ENCODE assay signal across 8 cellular contexts in genomic region chr2:126359494-126359893, GRCh38.
DNase-seq lines count a peak whose midpoint lies in the region; ATAC-seq and TF ChIP-seq lines count a peak whose summit lies in the region.

No MANE protein-coding gene starts in this region.

- POLR2A ChIA-PET in activated CD4-positive, alpha-beta T cell treated with anti-CD3 and anti-CD28 coated beads, Interleukin-2, amount 10 ng/mL, durations not matched to agents 7 days and 5 days (lab: Charles Lee), result no interaction called here

- peak; percentile 8 for DNase-seq in COLO829 (ENCODE audit: low spot score)
- peak; percentile 51 for DNase-seq in Jurkat, Clone E6-1 (ENCODE audit: low read depth, low spot score)
- peak; percentile 2 for DNase-seq in choroid plexus epithelial cell (ENCODE audit: low read depth)
- no peak for DNase-seq in activated T-cell treated with anti-CD3 and anti-CD28 coated beads, Interleukin-2, amount 50 U/mL, for 4 hours
- DNase-seq in BE2C, result no peak
- DNase-seq in Ammon's horn (ENCODE audit: low spot score), result no peak
- DNase-seq in activated CD4-positive, alpha-beta T cell treated with anti-CD3 and anti-CD28 coated beads, Interleukin-2, amount 10 ng/mL, durations not matched to agents 7 days and 5 days, result no peak

- H3K4me1 ChIP-seq in BE2C, result no peaks in the 10 kb centered on the region

- H3K27me3 Mint-ChIP-seq in activated T-cell treated with anti-CD3 and anti-CD28 coated beads, Interleukin-2, amount 50 U/mL, for 4 hours (ENCODE audit: low read depth), result peaks cover 6% of the 10 kb centered on the region
- H3K27me3 Mint-ChIP-seq in activated CD4-positive, alpha-beta T cell treated with anti-CD3 and anti-CD28 coated beads, Interleukin-2, amount 10 ng/mL, durations not matched to agents 7 days and 5 days, result peaks cover 7% of the 10 kb centered on the region

- H3K4me3 Mint-ChIP-seq in activated T-cell treated with anti-CD3 and anti-CD28 coated beads, Interleukin-2, amount 50 U/mL, for 4 hours, result no peak overlapping the region
- H3K4me3 Mint-ChIP-seq in activated CD4-positive, alpha-beta T cell treated with anti-CD3 and anti-CD28 coated beads, Interleukin-2, amount 10 ng/mL, durations not matched to agents 7 days and 5 days, result no peak overlapping the region

- TF ChIP-seq CTCF in choroid plexus epithelial cell (conservative IDR thresholded peaks at IDR 0.05; ENCODE audit: low read depth, low read length) (peak; percentile 16), BE2C (IDR thresholded peaks at IDR 0.05; ENCODE audit: low read depth, low read length) (no peak)

- peak; percentile 87 for ATAC-seq in GM19351 (IDR thresholded peaks at IDR 0.05; ENCODE audit: unreplicated experiment)
- ATAC-seq in activated T-cell treated with anti-CD3 and anti-CD28 coated beads, Interleukin-2, amount 50 U/mL, for 4 hours, result no peak

- no peaks in the 10 kb centered on the region for H3K36me3 Mint-ChIP-seq in activated T-cell treated with anti-CD3 and anti-CD28 coated beads, Interleukin-2, amount 50 U/mL, for 4 hours (ENCODE audit: insufficient read depth)
- H3K36me3 Mint-ChIP-seq in activated CD4-positive, alpha-beta T cell treated with anti-CD3 and anti-CD28 coated beads, Interleukin-2, amount 10 ng/mL, durations not matched to agents 7 days and 5 days (ENCODE audit: low read depth), result no peaks in the 10 kb centered on the region

- H3K9me3 ChIP-seq in BE2C, result no peaks in the 10 kb centered on the region

- no peaks in the 10 kb centered on the region for H3K36me3 ChIP-seq in BE2C

- no peaks in the 10 kb centered on the region for H3K9me3 Mint-ChIP-seq in activated T-cell treated with anti-CD3 and anti-CD28 coated beads, Interleukin-2, amount 50 U/mL, for 4 hours
- H3K9me3 Mint-ChIP-seq in activated CD4-positive, alpha-beta T cell treated with anti-CD3 and anti-CD28 coated beads, Interleukin-2, amount 10 ng/mL, durations not matched to agents 7 days and 5 days, result no peaks in the 10 kb centered on the region

- no peaks in the 10 kb centered on the region for H3K4me1 Mint-ChIP-seq in activated T-cell treated with anti-CD3 and anti-CD28 coated beads, Interleukin-2, amount 50 U/mL, for 4 hours (ENCODE audit: low read depth)
- H3K4me1 Mint-ChIP-seq in activated CD4-positive, alpha-beta T cell treated with anti-CD3 and anti-CD28 coated beads, Interleukin-2, amount 10 ng/mL, durations not matched to agents 7 days and 5 days, result no peaks in the 10 kb centered on the region

- CTCF ChIA-PET in activated CD4-positive, alpha-beta T cell treated with anti-CD3 and anti-CD28 coated beads, Interleukin-2, amount 10 ng/mL, durations not matched to agents 7 days and 5 days (lab: Charles Lee), result no interaction called here

- no peaks in the 10 kb centered on the region for H3K27me3 ChIP-seq in BE2C

- H3K27ac Mint-ChIP-seq in activated CD4-positive, alpha-beta T cell treated with anti-CD3 and anti-CD28 coated beads, Interleukin-2, amount 10 ng/mL, durations not matched to agents 7 days and 5 days, result no peak overlapping the region

- no peak overlapping the region for H3K4me3 ChIP-seq in Jurkat, Clone E6-1 (ENCODE audit: low read length)
- H3K4me3 ChIP-seq in choroid plexus epithelial cell (ENCODE audit: low read depth, low read length) (no peak overlapping the region), BE2C (ENCODE audit: low read depth, low read length) (no peak overlapping the region)

Comparison
In these comparisons a context has a peak if more than half of its experiments do, and no peak if none do; other contexts are left out.
1. DNase-seq: peak in COLO829 (single experiment), Jurkat, Clone E6-1 (single experiment) and choroid plexus epithelial cell (single experiment); none in activated T-cell treated with anti-CD3 and anti-CD28 coated beads, Interleukin-2, amount 50 U/mL, for 4 hours (single experiment), BE2C (single experiment), Ammon's horn (single experiment) and activated CD4-positive, alpha-beta T cell treated with anti-CD3 and anti-CD28 coated beads, Interleukin-2, amount 10 ng/mL, durations not matched to agents 7 days and 5 days (single experiment).